23 cellular contexts compared by ENCODE assay signal in genomic region chr11:115674176-115674575, GRCh38.
DNase-seq lines count a peak whose midpoint lies in the region; ATAC-seq and TF ChIP-seq lines count a peak whose summit lies in the region.
"Had no signal": no experiment of that assay in that cellular context is flagged by ENCODE, and none has a peak within 500 bp of the region (broad histone marks: within the 10 kb centered on the region; RNA-seq: fewer than 3 reads in every experiment).

No MANE protein-coding gene starts in this region.

- H3K18ac ChIP-seq in mesenchymal stem cell (ENCODE audit: low read depth in 1 of 2, low read length in 2 of 2), result no peak overlapping the region

- peak overlapping the region; percentile 21 for H2AK5ac ChIP-seq in mesenchymal stem cell (ENCODE audit: low read length, severe bottlenecking)

- H2AFZ ChIP-seq in GM23248, result no peak overlapping the region
- H2AFZ ChIP-seq in mesenchymal stem cell (ENCODE audit: low read depth, low read length), result no peak overlapping the region

- in situ Hi-C loops in GM23248 (cut with MboI), result no loop called here

- no peak overlapping the region for H2BK120ac ChIP-seq in mesenchymal stem cell (ENCODE audit: low read depth, low read length)

- no peaks in the 10 kb centered on the region for H3K79me2 ChIP-seq in GM23248 (ENCODE audit: insufficient read depth)

- no peaks in the 10 kb centered on the region for H3F3A ChIP-seq in GM23248 (ENCODE audit: insufficient read depth)

- H2BK5ac ChIP-seq in mesenchymal stem cell (ENCODE audit: low read depth, low read length, poor library complexity, severe bottlenecking), result no peak overlapping the region

- peaks cover 4% of the 10 kb centered on the region; the same call in 1 of the 2 replicates for H3K4me1 ChIP-seq in GM23248 (ENCODE audit: insufficient read depth)
- H3K4me1 ChIP-seq in mesenchymal stem cell (ENCODE audit: control insufficient read depth, insufficient read depth, low read depth, low read length), result peaks cover 30% of the 10 kb centered on the region
- no peaks in the 10 kb centered on the region for H3K4me1 ChIP-seq in lower lobe of right lung
- H3K4me1 ChIP-seq: breast epithelium had no signal

- H4K20me1 ChIP-seq in GM23248 (ENCODE audit: insufficient read depth), result no peaks in the 10 kb centered on the region

- H3K36me3 ChIP-seq in GM23248 (ENCODE audit: low read depth) (no peaks in the 10 kb centered on the region), mesenchymal stem cell (ENCODE audit: control insufficient read depth in 1 of 2, insufficient read depth in 2 of 2, low read depth in 1 of 2, low read length in 2 of 2) (peaks cover 0 to 6% of the 10 kb centered on the region in 2 experiments), lower lobe of right lung (no peaks in the 10 kb centered on the region)
- H3K36me3 ChIP-seq: breast epithelium, left ventricle myocardium inferior, SJCRH30, transverse colon had no signal

- no peak overlapping the region for H3K4ac ChIP-seq in mesenchymal stem cell (ENCODE audit: low read depth in 1 of 2, low read length in 2 of 2)

- H3K27me3 Mint-ChIP-seq in activated T-cell treated with anti-CD3 and anti-CD28 coated beads, Interleukin-2, amount 50 U/mL, for 24 hours, result peaks cover 5% of the 10 kb centered on the region

- no peak overlapping the region for H3K27ac Mint-ChIP-seq in activated T-cell treated with anti-CD3 and anti-CD28 coated beads, Interleukin-2, amount 50 U/mL, for 24 hours
- H3K27ac Mint-ChIP-seq: CD4-positive, alpha-beta T cell; mesothelial cell of epicardium; naive thymus-derived CD4-positive, alpha-beta T cell had no signal

- no peak overlapping the region for H3K14ac ChIP-seq in mesenchymal stem cell (ENCODE audit: low read length in 2 of 2)

- ATAC-seq in lower lobe of right lung, result no peak
- ATAC-seq: naive thymus-derived CD4-positive, alpha-beta T cell had no signal

- H2BK15ac ChIP-seq in mesenchymal stem cell (ENCODE audit: low read depth, poor library complexity, severe bottlenecking), result no peak overlapping the region

- H3K27ac ChIP-seq in GM23248 (no peak overlapping the region), caudate nucleus (ENCODE audit: low read depth, low read length) (peak overlapping the region; percentile 52), mesenchymal stem cell (ENCODE audit: low read length, poor library complexity, severe bottlenecking) (no peak overlapping the region), lower lobe of right lung (no peak overlapping the region)
- H3K27ac ChIP-seq: breast epithelium, epithelial cell of prostate, left ventricle myocardium inferior, SJCRH30, transverse colon had no signal

- no peak overlapping the region for H3K23ac ChIP-seq in mesenchymal stem cell (ENCODE audit: low read length in 2 of 2)

- no peaks in the 10 kb centered on the region for H3K9me3 Mint-ChIP-seq in activated T-cell treated with anti-CD3 and anti-CD28 coated beads, Interleukin-2, amount 50 U/mL, for 24 hours
- H3K9me3 Mint-ChIP-seq: CD4-positive, alpha-beta T cell; mesothelial cell of epicardium had no signal

- no peak overlapping the region for H2BK12ac ChIP-seq in mesenchymal stem cell (ENCODE audit: low read length in 2 of 2)

- intact Hi-C loops in lower lobe of right lung (cut with DNase I), result no loop called here

- 44 to 45% methylated on average over 8 of the region's 8 CpGs for whole genome bisulfite sequencing in GM23248 (ENCODE audit: low coverage in 1 of 2, low lambda C conversion rate in 2 of 2, missing lambda C conversion rate in 2 of 2), 2 experiments
- WGBS in mesenchymal stem cell, result 67% methylated on average over 8 of the region's 8 CpGs

- H3K4me3 ChIP-seq in GM23248 (no peak overlapping the region), mesenchymal stem cell (ENCODE audit: insufficient read depth in 1 of 2, low read depth in 1 of 2, low read length in 2 of 2) (no peak overlapping the region), lower lobe of right lung (no peak overlapping the region)
- H3K4me3 ChIP-seq: breast epithelium, left ventricle myocardium inferior, SJCRH30, transverse colon had no signal

- no peaks in the 10 kb centered on the region for H3K9me3 ChIP-seq in GM23248 (ENCODE audit: low read depth)
- no peaks in the 10 kb centered on the region for H3K9me3 ChIP-seq in mesenchymal stem cell (ENCODE audit: control insufficient read depth, low read length)
- no peaks in the 10 kb centered on the region for H3K9me3 ChIP-seq in lower lobe of right lung
- H3K9me3 ChIP-seq: breast epithelium, left ventricle myocardium inferior, SJCRH30, transverse colon had no signal

- H3K9me2 ChIP-seq in GM23248 (ENCODE audit: insufficient read depth), result no peaks in the 10 kb centered on the region

- no peak for TF ChIP-seq CTCF in lower lobe of right lung (IDR thresholded peaks at IDR 0.05)

- DNase-seq in GM23248 (peak; percentile 35), caudate nucleus (lab: John Stamatoyannopoulos, UW) (peak in 34 of 61 donors; percentile 9 to 84 (median 37)), mesenchymal stem cell (no peak), hepatic stellate cell (ENCODE audit: low spot score) (no peak), lower lobe of right lung (no peak)
- DNase-seq in activated T-cell treated with anti-CD3 and anti-CD28 coated beads, Interleukin-2, amount 50 U/mL, for 24 hours, result no peak
- DNase-seq in stimulated activated CD4-positive, alpha-beta T cell treated with anti-CD3 and anti-CD28 coated beads, Interleukin-15, amount 100 ng/mL, for 24 hours, result no peak
- DNase-seq: activated CD4-positive, alpha-beta T cell treated with anti-CD3 and anti-CD28 coated beads, Interleukin-2, amount 50 U/mL, for 4 hours; activated naive CD4-positive, alpha-beta T cell treated with Interleukin-2 at 50 U/mL for 16 hours; AML-193; CD4-positive, alpha-beta T cell; left ventricle myocardium inferior; naive thymus-derived CD4-positive, alpha-beta T cell; NCI-H2081; NCI-H345; NCI-H774; SJCRH30; small intestine; stimulated activated CD4-positive, alpha-beta T cell treated with anti-CD3 and anti-CD28 coated beads, Interleukin-2, amount 100 ng/mL, for 24 hours; transverse colon had no signal

- H3K4me2 ChIP-seq in GM23248 (ENCODE audit: unreplicated experiment), result no peak overlapping the region
- H3K4me2 ChIP-seq in mesenchymal stem cell (ENCODE audit: low read length, poor library complexity, severe bottlenecking), result no peak overlapping the region

- H3K27me3 ChIP-seq in GM23248 (replicated peaks; ENCODE audit: insufficient read depth) (no peaks in the 10 kb centered on the region), mesenchymal stem cell (ENCODE audit: control insufficient read depth in 1 of 2, insufficient read depth in 1 of 2, low read length in 2 of 2) (peaks cover 0 to 3% of the 10 kb centered on the region in 2 experiments), lower lobe of right lung (ENCODE audit: low read depth) (no peaks in the 10 kb centered on the region)
- H3K27me3 ChIP-seq: breast epithelium, SJCRH30, transverse colon had no signal

- no peak overlapping the region for H4K8ac ChIP-seq in mesenchymal stem cell (ENCODE audit: low read length)

- no peaks in the 10 kb centered on the region for H3K36me3 Mint-ChIP-seq in activated T-cell treated with anti-CD3 and anti-CD28 coated beads, Interleukin-2, amount 50 U/mL, for 24 hours (ENCODE audit: low read depth)
- H3K36me3 Mint-ChIP-seq: mesothelial cell of epicardium; naive thymus-derived CD4-positive, alpha-beta T cell had no signal

- no peaks in the 10 kb centered on the region for H3K79me1 ChIP-seq in mesenchymal stem cell (replicated peaks; ENCODE audit: low read length, poor library complexity, severe bottlenecking)

- no peaks in the 10 kb centered on the region for H3K4me1 Mint-ChIP-seq in activated T-cell treated with anti-CD3 and anti-CD28 coated beads, Interleukin-2, amount 50 U/mL, for 24 hours (ENCODE audit: low read depth)
- H3K4me1 Mint-ChIP-seq: naive thymus-derived CD4-positive, alpha-beta T cell had no signal

- H3K9ac ChIP-seq in GM23248 (no peak overlapping the region), mesenchymal stem cell (ENCODE audit: low read length) (no peak overlapping the region)

- H4K91ac ChIP-seq in mesenchymal stem cell (ENCODE audit: low read length), result no peak overlapping the region

- no peak overlapping the region for H3K4me3 Mint-ChIP-seq in activated T-cell treated with anti-CD3 and anti-CD28 coated beads, Interleukin-2, amount 50 U/mL, for 24 hours
- H3K4me3 Mint-ChIP-seq: CD4-positive, alpha-beta T cell; mesothelial cell of epicardium; naive thymus-derived CD4-positive, alpha-beta T cell had no signal

Comparison
In these comparisons a context has a peak if more than half of its experiments do, and no peak if none do; other contexts are left out.
1. DNase-seq: peak in GM23248 (single experiment) and caudate nucleus (34 of 61); none in mesenchymal stem cell (single experiment), activated T-cell treated with anti-CD3 and anti-CD28 coated beads, Interleukin-2, amount 50 U/mL, for 24 hours (single experiment), hepatic stellate cell (single experiment), stimulated activated CD4-positive, alpha-beta T cell treated with anti-CD3 and anti-CD28 coated beads, Interleukin-15, amount 100 ng/mL, for 24 hours (single experiment) and lower lobe of right lung (single experiment).